ENCODE assay signal across 8 cellular contexts in genomic region chr20:43514062-43514971, GRCh38. TPM values are rescaled to one million over a fixed set of nuclear protein-coding genes. Genes with fewer than 3 reads are reported as not detected.
A peak's percentile ranks its signal among the peaks of the same experiment; 100 is the strongest.
DNase-seq lines count a peak whose midpoint lies in the region; ATAC-seq and TF ChIP-seq lines count a peak whose summit lies in the region.

No MANE protein-coding gene starts in this region.

- peaks cover 3% of the 10 kb centered on the region for H3K27me3 Mint-ChIP-seq in activated CD4-positive, alpha-beta T cell treated with anti-CD3 and anti-CD28 coated beads, Interleukin-2, amount 10 ng/mL, durations not matched to agents 24 days and 14 days

- no peak for TF ChIP-seq CTCF in coronary artery (IDR thresholded peaks at IDR 0.05)

- ATAC-seq in GM18909 (IDR thresholded peaks at IDR 0.05; ENCODE audit: poor library complexity, unreplicated experiment) (peak; percentile 87), HG03159 (IDR thresholded peaks at IDR 0.05; ENCODE audit: unreplicated experiment) (peak; percentile 82), left lobe of liver (peak; percentile 92)

- peaks cover 6% of the 10 kb centered on the region for H3K4me1 Mint-ChIP-seq in activated CD4-positive, alpha-beta T cell treated with anti-CD3 and anti-CD28 coated beads, Interleukin-2, amount 10 ng/mL, durations not matched to agents 24 days and 14 days

- peak overlapping the region; percentile 66 for H3K4me3 ChIP-seq in coronary artery

- H3K36me3 Mint-ChIP-seq in activated CD4-positive, alpha-beta T cell treated with anti-CD3 and anti-CD28 coated beads, Interleukin-2, amount 10 ng/mL, durations not matched to agents 24 days and 14 days (ENCODE audit: low read depth): peaks cover 5% of the 10 kb centered on the region

- H3K27ac Mint-ChIP-seq in activated CD4-positive, alpha-beta T cell treated with anti-CD3 and anti-CD28 coated beads, Interleukin-2, amount 10 ng/mL, durations not matched to agents 24 days and 14 days: peak overlapping the region; percentile 93

- H3K9me3 Mint-ChIP-seq in activated CD4-positive, alpha-beta T cell treated with anti-CD3 and anti-CD28 coated beads, Interleukin-2, amount 10 ng/mL, durations not matched to agents 24 days and 14 days: no peaks in the 10 kb centered on the region

- peak overlapping the region; percentile 61 to 77 for H3K27ac ChIP-seq in coronary artery

- DNase-seq in AG08395 (ENCODE audit: low spot score): peak; percentile 99
- peak; percentile 93 for DNase-seq in NCI-H446 treated with DMSO at 0.1 percent for 48 hours (lab: John Stamatoyannopoulos, UW)
- DNase-seq in activated CD4-positive, alpha-beta T cell treated with anti-CD3 and anti-CD28 coated beads, Interleukin-2, amount 10 ng/mL, durations not matched to agents 24 days and 14 days: peak; percentile 97
- DNase-seq in coronary artery (ENCODE audit: low spot score): peak; percentile 99
- DNase-seq in left lobe of liver (ENCODE audit: low spot score): peak; percentile 98
- DNase-seq in stimulated activated CD4-positive, alpha-beta T cell treated with anti-CD3 and anti-CD28 coated beads, Interleukin-1b, Interleukin-23, amount 100 ng/mL, for 48 hours: peak; percentile 96

- intact Hi-C loops in activated CD4-positive, alpha-beta T cell treated with anti-CD3 and anti-CD28 coated beads, Interleukin-2, amount 10 ng/mL, durations not matched to agents 24 days and 14 days (cut with micrococcal nuclease): loop anchor here (1.0 to 2.0 kb wide), 2 partner anchors 58 to 65 kb away; partner anchors contain the start of gene SRSF6

- peak overlapping the region; percentile 97 for H3K4me3 Mint-ChIP-seq in activated CD4-positive, alpha-beta T cell treated with anti-CD3 and anti-CD28 coated beads, Interleukin-2, amount 10 ng/mL, durations not matched to agents 24 days and 14 days

RNA-seq across cellular contexts. Expression of gene L3MBTL1, which starts 6.8 kb away (rescaled TPM):
- 8.8 and 9.9 TPM in 2 replicates for total RNA-seq in activated CD4-positive, alpha-beta T cell treated with anti-CD3 and anti-CD28 coated beads, Interleukin-2, amount 10 ng/mL, durations not matched to agents 24 days and 14 days
- total RNA-seq in left lobe of liver: 3.6 TPM

RNA-seq across cellular contexts. Expression of gene SGK2, which starts 44.5 kb away (rescaled TPM):
- total RNA-seq in activated CD4-positive, alpha-beta T cell treated with anti-CD3 and anti-CD28 coated beads, Interleukin-2, amount 10 ng/mL, durations not matched to agents 24 days and 14 days: 0.23 TPM in 1 of 2 replicates, not detected in the other
- total RNA-seq in left lobe of liver: 81.1 TPM

RNA-seq across cellular contexts. Expression of gene SRSF6, which starts 56.6 kb away (rescaled TPM):
- total RNA-seq in activated CD4-positive, alpha-beta T cell treated with anti-CD3 and anti-CD28 coated beads, Interleukin-2, amount 10 ng/mL, durations not matched to agents 24 days and 14 days: 206 TPM in 2 replicates
- total RNA-seq in left lobe of liver: 71.6 TPM

Comparison
In these comparisons a context has a peak if more than half of its experiments do, and no peak if none do; other contexts are left out.
1. Peak in every context shown above with its lines: DNase-seq, ATAC-seq, H3K4me3 ChIP-seq and H3K27ac ChIP-seq.
2. RNA of gene SGK2, which starts 44.5 kb away (total RNA-seq): 81.1 TPM in left lobe of liver (single experiment); 0.23 TPM in activated CD4-positive, alpha-beta T cell treated with anti-CD3 and anti-CD28 coated beads, Interleukin-2, amount 10 ng/mL, durations not matched to agents 24 days and 14 days; every median in the first group is over 10 times any median in the second.